15 cellular contexts compared by ENCODE assay signal in the genomic region with DNA sequence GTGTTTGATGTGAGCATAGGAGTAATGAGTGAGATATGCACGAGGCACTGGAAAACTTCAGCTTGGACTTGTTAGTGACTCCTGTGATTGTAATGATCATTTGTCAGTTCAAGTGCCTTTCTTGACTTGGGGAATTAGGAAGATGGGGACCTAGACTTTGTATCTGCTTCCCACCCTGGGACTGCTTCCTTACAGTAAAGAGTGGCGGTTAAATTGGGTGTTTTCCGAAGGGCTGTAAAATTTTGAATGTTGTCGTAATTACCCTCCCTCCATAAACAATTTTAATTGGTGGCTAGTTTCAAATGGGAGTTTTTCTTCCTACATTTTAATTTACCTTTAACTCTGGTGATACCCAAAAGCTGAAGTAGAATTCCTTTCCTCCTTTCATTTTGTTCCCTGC.
"Had no signal": no experiment of that assay in that cellular context is flagged by ENCODE, and none has a peak within 500 bp of the region (broad histone marks: within the 10 kb centered on the region; RNA-seq: fewer than 3 reads in every experiment).

No MANE protein-coding gene starts in this region.

- H3K36me3 ChIP-seq: adrenal gland had no signal

- H3K27ac ChIP-seq: adrenal gland, spleen had no signal

- H3K27ac Mint-ChIP-seq: activated CD8-positive, alpha-beta memory T cell treated with anti-CD3 and anti-CD28 coated beads, Interleukin-2, amount 10 ng/mL, durations not matched to agents 7 days and 5 days; dendritic cell treated with granulocyte-macrophage colony-stimulating factor and Interleukin-4, amounts not matched to agents 40 ng/mL and 50 ng/mL, for 4 days; stimulated activated memory B cell treated with anti-CD40 and anti-IgM and Interleukin-4, amounts not matched to agents 10 μg/mL and 1 μg/mL and 100 μg/mL, for 72 hours had no signal

- H3K9me3 Mint-ChIP-seq: activated naive CD4-positive, alpha-beta T cell treated with anti-CD3 and anti-CD28 coated beads for 36 hours; dendritic cell treated with granulocyte-macrophage colony-stimulating factor and Interleukin-4, amounts not matched to agents 40 ng/mL and 50 ng/mL, for 4 days; natural killer cell; stimulated activated memory B cell treated with anti-CD40 and anti-IgM and Interleukin-4, amounts not matched to agents 10 μg/mL and 1 μg/mL and 100 μg/mL, for 72 hours had no signal

- ATAC-seq: activated CD4-positive, CD25-positive, alpha-beta regulatory T cell treated with anti-CD3 and anti-CD28 coated beads, Interleukin-2, amount 50 U/mL, for 24 hours; activated CD8-positive, alpha-beta memory T cell treated with anti-CD3 and anti-CD28 coated beads, Interleukin-2, amount 10 ng/mL, durations not matched to agents 7 days and 5 days; natural killer cell; stimulated activated memory B cell treated with anti-CD40 and anti-IgM and Interleukin-4, amounts not matched to agents 10 μg/mL and 1 μg/mL and 100 μg/mL, for 72 hours had no signal

- H3K4me3 Mint-ChIP-seq: activated CD8-positive, alpha-beta memory T cell treated with anti-CD3 and anti-CD28 coated beads, Interleukin-2, amount 10 ng/mL, durations not matched to agents 7 days and 5 days; activated naive CD4-positive, alpha-beta T cell treated with anti-CD3 and anti-CD28 coated beads for 36 hours; dendritic cell treated with granulocyte-macrophage colony-stimulating factor and Interleukin-4, amounts not matched to agents 40 ng/mL and 50 ng/mL, for 4 days; natural killer cell; stimulated activated memory B cell treated with anti-CD40 and anti-IgM and Interleukin-4, amounts not matched to agents 10 μg/mL and 1 μg/mL and 100 μg/mL, for 72 hours had no signal

- H3K36me3 Mint-ChIP-seq: natural killer cell had no signal

- H3K27me3 ChIP-seq: adrenal gland, spleen had no signal

- H3K9me3 ChIP-seq: adrenal gland, spleen had no signal

- H3K4me3 ChIP-seq: adrenal gland, spleen had no signal

- H3K27me3 Mint-ChIP-seq: activated CD8-positive, alpha-beta memory T cell treated with anti-CD3 and anti-CD28 coated beads, Interleukin-2, amount 10 ng/mL, durations not matched to agents 7 days and 5 days; dendritic cell treated with granulocyte-macrophage colony-stimulating factor and Interleukin-4, amounts not matched to agents 40 ng/mL and 50 ng/mL, for 4 days; stimulated activated memory B cell treated with anti-CD40 and anti-IgM and Interleukin-4, amounts not matched to agents 10 μg/mL and 1 μg/mL and 100 μg/mL, for 72 hours had no signal

- DNase-seq: activated CD4-positive, alpha-beta T cell treated with anti-CD3 and anti-CD28 coated beads, Interleukin-2, amount 50 U/mL, for 48 hours; activated CD8-positive, alpha-beta memory T cell treated with anti-CD3 and anti-CD28 coated beads, Interleukin-2, amount 10 ng/mL, durations not matched to agents 7 days and 5 days; activated naive CD4-positive, alpha-beta T cell treated with anti-CD3 and anti-CD28 coated beads for 36 hours; adrenal gland; effector memory CD4-positive, alpha-beta T cell; mesenchymal stem cell; natural killer cell; posterior cingulate gyrus; retina; spleen; stimulated activated CD4-positive, alpha-beta T cell treated with anti-CD3 and anti-CD28 coated beads, Interleukin-4, amount 100 ng/mL, for 4 hours; T1000 had no signal
